8 cellular contexts compared by ENCODE assay signal in genomic region chr9:3526903-3527652, GRCh38.
DNase-seq lines count a peak whose midpoint lies in the region; ATAC-seq lines count a peak whose summit lies in the region.

No MANE protein-coding gene starts in this region.

- no peaks in the 10 kb centered on the region for H3K27me3 Mint-ChIP-seq in stimulated activated naive CD8-positive, alpha-beta T cell treated with anti-CD3 and anti-CD28 coated beads, Interleukin-15, Interleukin-2, amounts not matched to agents 100 ng/mL and 50 ng/mL, for 24 hours

- H3K4me3 Mint-ChIP-seq in stimulated activated naive CD8-positive, alpha-beta T cell treated with anti-CD3 and anti-CD28 coated beads, Interleukin-15, Interleukin-2, amounts not matched to agents 100 ng/mL and 50 ng/mL, for 24 hours, result peak overlapping the region; percentile 93

- peaks cover 69% of the 10 kb centered on the region for H3K4me1 Mint-ChIP-seq in stimulated activated naive CD8-positive, alpha-beta T cell treated with anti-CD3 and anti-CD28 coated beads, Interleukin-15, Interleukin-2, amounts not matched to agents 100 ng/mL and 50 ng/mL, for 24 hours (ENCODE audit: low read depth)

- H3K9me3 Mint-ChIP-seq in stimulated activated naive CD8-positive, alpha-beta T cell treated with anti-CD3 and anti-CD28 coated beads, Interleukin-15, Interleukin-2, amounts not matched to agents 100 ng/mL and 50 ng/mL, for 24 hours, result no peaks in the 10 kb centered on the region

- peak overlapping the region; percentile 100 for H3K27ac Mint-ChIP-seq in stimulated activated naive CD8-positive, alpha-beta T cell treated with anti-CD3 and anti-CD28 coated beads, Interleukin-15, Interleukin-2, amounts not matched to agents 100 ng/mL and 50 ng/mL, for 24 hours

- ATAC-seq in GM19043 (IDR thresholded peaks at IDR 0.05; ENCODE audit: low read depth, unreplicated experiment) (peak; percentile 31), HG03159 (IDR thresholded peaks at IDR 0.05; ENCODE audit: unreplicated experiment) (peak; percentile 42)

- DNase-seq in COLO668 (lab: John Stamatoyannopoulos, UW; ENCODE audit: unreplicated experiment), result peak; percentile 53
- peak; percentile 77 for DNase-seq in NCI-H748 treated with DMSO at 0.1 percent for 48 hours (lab: John Stamatoyannopoulos, UW)
- DNase-seq in brain pericyte (ENCODE audit: low read depth, low spot score), result peak; percentile 17
- peak; percentile 18 for DNase-seq in iris pigment epithelial cell (ENCODE audit: low read depth)
- no peak for DNase-seq in GM19238 (ENCODE audit: insufficient read length, low spot score)

- peaks cover 31% of the 10 kb centered on the region for H3K36me3 Mint-ChIP-seq in stimulated activated naive CD8-positive, alpha-beta T cell treated with anti-CD3 and anti-CD28 coated beads, Interleukin-15, Interleukin-2, amounts not matched to agents 100 ng/mL and 50 ng/mL, for 24 hours (ENCODE audit: low read depth)
